8 cellular contexts compared by ENCODE assay signal in the genomic region with DNA sequence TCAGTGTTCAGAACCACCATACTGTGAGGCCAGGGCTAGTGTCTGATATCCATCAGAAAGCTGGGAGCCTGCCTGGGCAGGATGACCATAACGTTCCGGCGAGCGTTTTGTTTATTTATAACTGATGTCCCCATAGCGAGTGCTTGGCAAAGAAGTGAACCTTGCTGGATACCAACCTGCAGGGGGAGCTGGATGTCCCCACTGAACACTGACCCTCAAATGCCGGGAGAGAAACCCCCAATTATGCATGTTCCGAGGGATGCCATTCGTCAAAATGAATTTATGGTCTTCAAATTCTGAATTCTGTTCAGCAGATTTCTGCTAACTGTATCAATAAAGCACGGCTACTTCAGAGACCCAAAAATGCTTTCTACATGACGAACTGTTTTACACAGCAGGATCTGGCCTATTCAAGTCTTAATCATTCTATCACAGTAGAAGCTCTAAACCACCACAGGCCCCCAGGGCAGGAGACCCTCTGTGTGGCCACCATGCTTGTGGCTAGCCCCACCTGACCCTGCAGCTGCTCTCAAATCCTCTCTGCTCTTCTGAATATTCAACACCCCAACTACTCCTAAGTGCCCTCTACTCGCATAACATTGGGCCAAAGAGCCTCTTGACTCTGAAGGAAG. TPM values are rescaled to one million over a fixed set of nuclear protein-coding genes. Genes with fewer than 3 reads are reported as not detected.
DNase-seq lines count a peak whose midpoint lies in the region; ATAC-seq and TF ChIP-seq lines count a peak whose summit lies in the region.

No MANE protein-coding gene starts in this region.

- H3K9me3 ChIP-seq in ectodermal cell (ENCODE audit: control insufficient read depth, low read length), result no peaks in the 10 kb centered on the region
- no peaks in the 10 kb centered on the region for H3K9me3 ChIP-seq in CD8-positive, alpha-beta memory T cell (ENCODE audit: low read length)

- peak overlapping the region; percentile 36 for H3K27ac ChIP-seq in ectodermal cell (ENCODE audit: insufficient read depth, low read depth, low read length, poor library complexity, severe bottlenecking)
- no peak overlapping the region for H3K27ac ChIP-seq in CD8-positive, alpha-beta memory T cell (ENCODE audit: low read depth, low read length)

- H3K4me1 Mint-ChIP-seq in mesothelial cell of epicardium, result peaks cover 9% of the 10 kb centered on the region
- peaks cover 0 to 4% (median 0%) of the 10 kb centered on the region in 3 donors for H3K4me1 Mint-ChIP-seq in CD8-positive, alpha-beta memory T cell

- H3K9me3 Mint-ChIP-seq in mesothelial cell of epicardium, result no peaks in the 10 kb centered on the region
- H3K9me3 Mint-ChIP-seq in CD8-positive, alpha-beta memory T cell, result no peaks in the 10 kb centered on the region

- no peaks in the 10 kb centered on the region for H3K27me3 Mint-ChIP-seq in mesothelial cell of epicardium (ENCODE audit: low read depth)
- H3K27me3 Mint-ChIP-seq in CD8-positive, alpha-beta memory T cell, result no peaks in the 10 kb centered on the region

- peak; percentile 37 for TF ChIP-seq CTCF in mesothelial cell of epicardium (IDR thresholded peaks at IDR 0.05; ENCODE audit: unreplicated experiment)

- no peak for ATAC-seq in activated CD4-positive, CD25-positive, alpha-beta regulatory T cell treated with anti-CD3 and anti-CD28 coated beads, Interleukin-2, amount 50 U/mL, for 24 hours
- no peak for ATAC-seq in GM19395 (IDR thresholded peaks at IDR 0.05; ENCODE audit: unreplicated experiment)

- POLR2A ChIA-PET in CD8-positive, alpha-beta memory T cell (lab: Charles Lee), result interaction anchor here (0.6 kb wide), 1 partner anchor 161 kb away, joined by 7 read pairs; no protein-coding TSS in a partner anchor

- 70 to 72% methylated on average over 11 of the region's 11 CpGs for WGBS in ectodermal cell, 2 experiments

- peak; percentile 82 for DNase-seq in EL
- peak; percentile 46 for DNase-seq in NCI-H2227 (lab: John Stamatoyannopoulos, UW; ENCODE audit: unreplicated experiment)
- DNase-seq in mesothelial cell of epicardium (ENCODE audit: low spot score in 2 of 2, unreplicated experiment in 2 of 2), result no peak
- no peak for DNase-seq in NCI-H2107 (lab: John Stamatoyannopoulos, UW)
- no peak for DNase-seq in CD8-positive, alpha-beta memory T cell

- H3K4me3 ChIP-seq in ectodermal cell (ENCODE audit: insufficient read depth, low read depth, low read length), result no peak overlapping the region
- no peak overlapping the region for H3K4me3 ChIP-seq in CD8-positive, alpha-beta memory T cell (ENCODE audit: low read length)

- no peak overlapping the region for H3K4me3 Mint-ChIP-seq in mesothelial cell of epicardium
- H3K4me3 Mint-ChIP-seq in CD8-positive, alpha-beta memory T cell, result no peak overlapping the region

- no peaks in the 10 kb centered on the region for H3K27me3 ChIP-seq in ectodermal cell (ENCODE audit: control insufficient read depth, insufficient read depth, low read length, poor library complexity, severe bottlenecking)
- H3K27me3 ChIP-seq in CD8-positive, alpha-beta memory T cell (ENCODE audit: insufficient read depth, low read length, poor library complexity, severe bottlenecking), result no peaks in the 10 kb centered on the region

- CTCF ChIA-PET in CD8-positive, alpha-beta memory T cell (lab: Charles Lee), result interaction anchor here (0.9 to 2.2 kb wide), 6 partner anchors 12 to 152 kb away, joined by 3 to 9 read pairs (median 4); no protein-coding TSS in a partner anchor

- H3K36me3 Mint-ChIP-seq in mesothelial cell of epicardium, result peaks cover 17% of the 10 kb centered on the region
- peaks cover 0 to 48% (median 4%) of the 10 kb centered on the region in 3 donors for H3K36me3 Mint-ChIP-seq in CD8-positive, alpha-beta memory T cell

- peak overlapping the region; percentile 68 for H3K27ac Mint-ChIP-seq in mesothelial cell of epicardium
- peak overlapping the region in 2 of 8 donors; percentile 17 to 20 for H3K27ac Mint-ChIP-seq in CD8-positive, alpha-beta memory T cell

- peaks cover 5% of the 10 kb centered on the region for H3K36me3 ChIP-seq in ectodermal cell (ENCODE audit: control insufficient read depth, insufficient read depth, low read length)
- H3K36me3 ChIP-seq in CD8-positive, alpha-beta memory T cell (ENCODE audit: insufficient read depth, low read length), result peaks cover 21% of the 10 kb centered on the region

- peaks cover 4% of the 10 kb centered on the region for H3K4me1 ChIP-seq in ectodermal cell (ENCODE audit: control insufficient read depth, insufficient read depth, low read length)
- no peaks in the 10 kb centered on the region for H3K4me1 ChIP-seq in CD8-positive, alpha-beta memory T cell (ENCODE audit: insufficient read depth, low read length)

RNA-seq across cellular contexts. Expression of a gene that starts 15.2 kb away (rescaled TPM):
- 127 TPM for polyA plus RNA-seq in ectodermal cell (2013, experiment 1 of 4)
- 128 TPM for polyA plus RNA-seq in ectodermal cell (2013, experiment 2 of 4)
- polyA plus RNA-seq in ectodermal cell (2013, experiment 3 of 4), result 95.1 TPM
- polyA plus RNA-seq in ectodermal cell (2013, experiment 4 of 4), result 116 TPM
- 125 to 131 TPM (median 130 TPM) in 3 replicates for total RNA-seq in mesothelial cell of epicardium
- total RNA-seq in CD8-positive, alpha-beta memory T cell, result 100 to 1,000 TPM; 118 to 121 TPM
- polyA plus RNA-seq in CD8-positive, alpha-beta memory T cell, result 51.2 TPM

RNA-seq across cellular contexts. Expression of a gene that starts 23.8 kb away (rescaled TPM):
- not detected for polyA plus RNA-seq in ectodermal cell (2013, experiment 1 of 4)
- polyA plus RNA-seq in ectodermal cell (2013, experiment 2 of 4), result not detected
- polyA plus RNA-seq in ectodermal cell (2013, experiment 3 of 4), result not detected
- polyA plus RNA-seq in ectodermal cell (2013, experiment 4 of 4), result not detected
- total RNA-seq in mesothelial cell of epicardium, result not detected in 3 replicates
- total RNA-seq in CD8-positive, alpha-beta memory T cell, result not detected
- polyA plus RNA-seq in CD8-positive, alpha-beta memory T cell, result not detected

RNA-seq across cellular contexts. Expression of a gene that starts 23.8 kb away (rescaled TPM):
- 21.2 TPM for polyA plus RNA-seq in ectodermal cell (2013, experiment 1 of 4)
- polyA plus RNA-seq in ectodermal cell (2013, experiment 2 of 4), result 21.8 TPM
- polyA plus RNA-seq in ectodermal cell (2013, experiment 3 of 4), result 19.3 TPM
- 22.5 TPM for polyA plus RNA-seq in ectodermal cell (2013, experiment 4 of 4)
- 42.4 to 44.3 TPM (median 43.6 TPM) in 3 replicates for total RNA-seq in mesothelial cell of epicardium
- 10 to 100 TPM; 12.6 to 13.2 TPM for total RNA-seq in CD8-positive, alpha-beta memory T cell
- polyA plus RNA-seq in CD8-positive, alpha-beta memory T cell, result 17.0 TPM

RNA-seq across cellular contexts. Expression of a gene that starts 58.4 kb away (rescaled TPM):
- 161 TPM for polyA plus RNA-seq in ectodermal cell (2013, experiment 1 of 4)
- polyA plus RNA-seq in ectodermal cell (2013, experiment 2 of 4), result 154 TPM
- polyA plus RNA-seq in ectodermal cell (2013, experiment 3 of 4), result 119 TPM
- 136 TPM for polyA plus RNA-seq in ectodermal cell (2013, experiment 4 of 4)
- total RNA-seq in mesothelial cell of epicardium, result 107 to 111 TPM (median 110 TPM) in 3 replicates
- total RNA-seq in CD8-positive, alpha-beta memory T cell, result 100 to 1,000 TPM; 185 to 186 TPM
- polyA plus RNA-seq in CD8-positive, alpha-beta memory T cell, result 51.1 TPM

Comparison
In these comparisons a context has a peak if more than half of its experiments do, and no peak if none do; other contexts are left out.
1. DNase-seq: peak in EL (single experiment) and NCI-H2227 (single experiment); none in mesothelial cell of epicardium (0 of 2), NCI-H2107 (single experiment) and CD8-positive, alpha-beta memory T cell (0 of 5).